ENCODE assay signal across 32 cellular contexts in genomic region chr6:69680302-69680701, GRCh38.
"Had no signal": no experiment of that assay in that cellular context is flagged by ENCODE, and none has a peak within 500 bp of the region (broad histone marks: within the 10 kb centered on the region; RNA-seq: fewer than 3 reads in every experiment).

No MANE protein-coding gene starts in this region.

- ATAC-seq: activated CD8-positive, alpha-beta T cell treated with anti-CD3 and anti-CD28 coated beads for 36 hours; activated naive CD4-positive, alpha-beta T cell treated with anti-CD3 and anti-CD28 coated beads, Interleukin-2, amount 50 U/mL, for 72 hours; activated T-cell treated with anti-CD3 and anti-CD28 coated beads, Interleukin-2, amount 50 U/mL, for 4 hours; activated T-cell treated with anti-CD3 and anti-CD28 coated beads, Interleukin-2, amount 50 U/mL, for 72 hours; activated T-helper 17 cell treated with anti-CD3 and anti-CD28 coated beads, Interleukin-2, amount 50 U/mL, for 72 hours; body of pancreas had no signal

- DNase-seq: activated B cell treated with CpG ODN at 0.5 μM for 24 hours; activated CD4-positive, alpha-beta memory T cell treated with anti-CD3 and anti-CD28 coated beads for 36 hours; activated CD4-positive, alpha-beta T cell treated with anti-CD3 and anti-CD28 coated beads for 4 hours; activated CD4-positive, alpha-beta T cell treated with anti-CD3 and anti-CD28 coated beads, Interleukin-2, amount 10 ng/mL, durations not matched to agents 24 days and 14 days; activated CD4-positive, alpha-beta T cell treated with anti-CD3 and anti-CD28 coated beads, Interleukin-2, amount 50 U/mL, for 1 hour; activated CD4-positive, alpha-beta T cell treated with anti-CD3 and anti-CD28 coated beads, Interleukin-2, amount 50 U/mL, for 4 hours; activated CD4-positive, CD25-positive, alpha-beta regulatory T cell treated with anti-CD3 and anti-CD28 coated beads, Interleukin-2, amount 50 U/mL, for 72 hours; activated CD8-positive, alpha-beta memory T cell treated with anti-CD3 and anti-CD28 coated beads, Interleukin-2, amount 50 U/mL, for 4 hours; activated CD8-positive, alpha-beta T cell treated with anti-CD3 and anti-CD28 coated beads for 36 hours; activated effector memory CD4-positive, alpha-beta T cell treated with anti-CD3 and anti-CD28 coated beads, Interleukin-2, amount 50 U/mL, for 16 hours; activated gamma-delta T cell treated with Interleukin-2 at 50 U/mL for 16 hours; activated naive CD4-positive, alpha-beta T cell; activated naive CD4-positive, alpha-beta T cell treated with anti-CD3 and anti-CD28 coated beads for 36 hours; activated naive CD4-positive, alpha-beta T cell treated with anti-CD3 and anti-CD28 coated beads, Interleukin-2, amount 50 U/mL, for 16 hours; activated naive CD8-positive, alpha-beta T cell treated with anti-CD3 and anti-CD28 coated beads for 36 hours; activated T-cell treated with anti-CD3 and anti-CD28 coated beads for 4 hours; activated T-cell treated with anti-CD3 and anti-CD28 coated beads, Interleukin-2, amount 50 U/mL, for 1 hour; activated T-cell treated with anti-CD3 and anti-CD28 coated beads, Interleukin-2, amount 50 U/mL, for 4 hours; activated T-cell treated with anti-CD3 and anti-CD28 coated beads, Interleukin-2, amount 50 U/mL, for 72 hours; adrenal gland; amniotic stem cell; aorta; body of pancreas; brain microvascular endothelial cell; central memory CD4-positive, alpha-beta T cell; T-helper 9 cell had no signal

- H3K27me3 ChIP-seq: adrenal gland, body of pancreas, brain microvascular endothelial cell, breast epithelium had no signal

- H3K4me1 Mint-ChIP-seq: activated B cell treated with CpG ODN at 0.5 μM for 24 hours; activated CD4-positive, alpha-beta T cell treated with anti-CD3 and anti-CD28 coated beads, Interleukin-2, amount 10 ng/mL, durations not matched to agents 24 days and 14 days had no signal

- H3K4me3 Mint-ChIP-seq: activated B cell treated with CpG ODN at 0.5 μM for 24 hours; activated CD4-positive, alpha-beta memory T cell treated with anti-CD3 and anti-CD28 coated beads for 36 hours; activated CD4-positive, alpha-beta T cell treated with anti-CD3 and anti-CD28 coated beads, Interleukin-2, amount 10 ng/mL, durations not matched to agents 24 days and 14 days; activated CD8-positive, alpha-beta T cell treated with anti-CD3 and anti-CD28 coated beads for 36 hours; activated naive CD4-positive, alpha-beta T cell treated with anti-CD3 and anti-CD28 coated beads for 36 hours; activated naive CD8-positive, alpha-beta T cell treated with anti-CD3 and anti-CD28 coated beads for 36 hours; activated T-cell treated with anti-CD3 and anti-CD28 coated beads, Interleukin-2, amount 50 U/mL, for 4 hours; activated T-cell treated with anti-CD3 and anti-CD28 coated beads, Interleukin-2, amount 50 U/mL, for 72 hours; activated T-helper 1 cell treated with anti-CD3 and anti-CD28 coated beads, Interleukin-12 subunit alpha, Interleukin-12 subunit beta, Interleukin-2, Interleukin-4 antibody, amounts not matched to agents 30 ng/mL and 10 ng/mL and 1 ng/mL, durations not matched to agents 14 hours and 24 hours and 36 hours; activated T-helper 17 cell treated with anti-CD3 and anti-CD28 coated beads, Interleukin-2, amount 50 U/mL, for 72 hours; T-helper 2 cell treated with Interferon-gamma antibody and Interleukin-4, amounts not matched to agents 5 μg/mL and 100 μg/mL, for 36 hours had no signal

- H3K27me3 Mint-ChIP-seq: activated B cell treated with CpG ODN at 0.5 μM for 24 hours; activated CD4-positive, alpha-beta memory T cell treated with anti-CD3 and anti-CD28 coated beads for 36 hours; activated CD4-positive, alpha-beta T cell treated with anti-CD3 and anti-CD28 coated beads, Interleukin-2, amount 10 ng/mL, durations not matched to agents 24 days and 14 days; activated CD8-positive, alpha-beta T cell treated with anti-CD3 and anti-CD28 coated beads for 36 hours; activated naive CD8-positive, alpha-beta T cell treated with anti-CD3 and anti-CD28 coated beads for 36 hours; activated T-helper 17 cell treated with anti-CD3 and anti-CD28 coated beads, Interleukin-2, amount 50 U/mL, for 72 hours had no signal

- H3K9me3 Mint-ChIP-seq: activated B cell treated with CpG ODN at 0.5 μM for 24 hours; activated CD4-positive, alpha-beta memory T cell treated with anti-CD3 and anti-CD28 coated beads for 36 hours; activated CD4-positive, alpha-beta T cell treated with anti-CD3 and anti-CD28 coated beads, Interleukin-2, amount 10 ng/mL, durations not matched to agents 24 days and 14 days; activated CD8-positive, alpha-beta T cell treated with anti-CD3 and anti-CD28 coated beads for 36 hours; activated naive CD4-positive, alpha-beta T cell treated with anti-CD3 and anti-CD28 coated beads for 36 hours; activated naive CD4-positive, alpha-beta T cell treated with anti-CD3 and anti-CD28 coated beads, Interleukin-2, amount 50 U/mL, for 72 hours; activated naive CD8-positive, alpha-beta T cell treated with anti-CD3 and anti-CD28 coated beads for 36 hours; activated T-cell treated with anti-CD3 and anti-CD28 coated beads, Interleukin-2, amount 50 U/mL, for 4 hours; activated T-cell treated with anti-CD3 and anti-CD28 coated beads, Interleukin-2, amount 50 U/mL, for 72 hours; activated T-helper 1 cell treated with anti-CD3 and anti-CD28 coated beads, Interleukin-12 subunit alpha, Interleukin-12 subunit beta, Interleukin-2, Interleukin-4 antibody, amounts not matched to agents 30 ng/mL and 10 ng/mL and 1 ng/mL, durations not matched to agents 14 hours and 24 hours and 36 hours; activated T-helper 17 cell treated with anti-CD3 and anti-CD28 coated beads, Interleukin-2, amount 50 U/mL, for 72 hours; T-helper 2 cell treated with Interferon-gamma antibody and Interleukin-4, amounts not matched to agents 5 μg/mL and 100 μg/mL, for 36 hours had no signal

- H3K36me3 ChIP-seq: adrenal gland, brain microvascular endothelial cell, breast epithelium had no signal

- H3K4me1 ChIP-seq: adrenal gland, body of pancreas, breast epithelium had no signal

- H3K27ac Mint-ChIP-seq: activated B cell treated with CpG ODN at 0.5 μM for 24 hours; activated CD4-positive, alpha-beta memory T cell treated with anti-CD3 and anti-CD28 coated beads for 36 hours; activated CD4-positive, alpha-beta T cell treated with anti-CD3 and anti-CD28 coated beads, Interleukin-2, amount 10 ng/mL, durations not matched to agents 24 days and 14 days; activated CD8-positive, alpha-beta T cell treated with anti-CD3 and anti-CD28 coated beads for 36 hours; activated naive CD4-positive, alpha-beta T cell treated with anti-CD3 and anti-CD28 coated beads for 36 hours; activated naive CD4-positive, alpha-beta T cell treated with anti-CD3 and anti-CD28 coated beads, Interleukin-2, amount 50 U/mL, for 72 hours; activated naive CD8-positive, alpha-beta T cell treated with anti-CD3 and anti-CD28 coated beads for 36 hours; activated T-cell treated with anti-CD3 and anti-CD28 coated beads, Interleukin-2, amount 50 U/mL, for 72 hours; activated T-helper 1 cell treated with anti-CD3 and anti-CD28 coated beads, Interleukin-12 subunit alpha, Interleukin-12 subunit beta, Interleukin-2, Interleukin-4 antibody, amounts not matched to agents 30 ng/mL and 10 ng/mL and 1 ng/mL, durations not matched to agents 14 hours and 24 hours and 36 hours; activated T-helper 17 cell treated with anti-CD3 and anti-CD28 coated beads, Interleukin-2, amount 50 U/mL, for 72 hours; T-helper 2 cell treated with Interferon-gamma antibody and Interleukin-4, amounts not matched to agents 5 μg/mL and 100 μg/mL, for 36 hours had no signal

- H3K9me3 ChIP-seq: adrenal gland, body of pancreas, breast epithelium had no signal

- H3K4me3 ChIP-seq: adrenal gland, body of pancreas, breast epithelium, coronary artery had no signal
